23 cellular contexts compared by ENCODE assay signal in the genomic region with DNA sequence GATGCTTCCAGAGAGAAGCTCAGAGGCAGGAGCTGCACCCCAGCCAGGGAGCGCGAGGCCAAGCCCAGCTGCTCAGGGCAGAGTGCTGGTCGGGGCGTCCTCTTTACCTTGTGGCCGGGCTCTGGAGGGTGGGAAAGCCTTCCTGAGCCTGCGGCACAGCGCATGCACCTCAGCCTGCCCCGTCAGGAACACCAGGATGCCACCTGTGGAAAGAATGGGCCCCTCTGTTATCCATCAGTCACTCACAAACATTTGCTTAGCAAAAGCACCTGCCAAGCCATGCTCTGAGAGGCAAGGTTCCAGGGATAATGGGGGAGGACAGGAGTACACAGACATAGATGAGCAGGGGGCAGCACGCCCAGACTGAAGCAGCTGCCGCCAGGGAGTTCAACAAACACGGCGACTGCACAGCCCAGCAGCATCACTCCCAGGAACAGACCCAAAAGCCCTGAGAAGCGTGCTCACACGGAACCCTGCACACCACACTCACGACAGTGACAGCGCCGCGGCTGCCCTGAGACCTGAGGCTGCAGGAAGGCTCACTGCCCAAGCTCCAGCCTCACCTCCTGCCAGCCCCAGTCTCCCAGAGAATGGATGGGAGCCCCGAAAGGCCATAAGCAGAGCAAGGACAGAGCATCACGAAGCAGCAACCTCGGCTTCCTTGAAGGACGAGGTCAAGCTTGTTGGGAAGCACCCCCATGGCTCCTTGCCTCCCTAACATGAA.
"Had no signal": no experiment of that assay in that cellular context is flagged by ENCODE, and none has a peak within 500 bp of the region (broad histone marks: within the 10 kb centered on the region; RNA-seq: fewer than 3 reads in every experiment).

No MANE protein-coding gene starts in this region.

- DNase-seq: activated B cell treated with CpG ODN at 0.5 μM for 24 hours; activated CD4-positive, alpha-beta memory T cell treated with anti-CD3 and anti-CD28 coated beads for 36 hours; activated CD4-positive, alpha-beta T cell treated with anti-CD3 and anti-CD28 coated beads for 36 hours; activated effector memory CD4-positive, alpha-beta T cell treated with Interleukin-2 at 50 U/mL for 16 hours; activated naive CD4-positive, alpha-beta T cell treated with anti-CD3 and anti-CD28 coated beads for 36 hours; activated T-cell treated with anti-CD3 and anti-CD28 coated beads, Interleukin-2, amount 50 U/mL, for 72 hours; cerebellar nuclear complex; cortex of kidney; endodermal cell; heart left ventricle; left cardiac atrium; mesendoderm; mucosa of descending colon; occipital lobe; posterior cingulate gyrus; small intestine; stimulated activated CD4-positive, alpha-beta T cell treated with anti-CD3 and anti-CD28 coated beads, Interleukin-2, amount 100 ng/mL, for 24 hours; stimulated activated naive B cell treated with anti-CD40 and anti-IgM and Interleukin-4, amounts not matched to agents 10 μg/mL and 1 μg/mL and 100 μg/mL, for 72 hours; T1000; trophoblast cell; uterus had no signal

- H3K27ac ChIP-seq: epithelial cell of prostate, heart left ventricle, uterus had no signal

- H3K27me3 ChIP-seq: heart left ventricle, uterus had no signal

- H3K9me3 ChIP-seq: heart left ventricle, mucosa of descending colon, uterus had no signal

- ATAC-seq: activated CD4-positive, alpha-beta T cell treated with anti-CD3 and anti-CD28 coated beads for 36 hours; activated T-cell treated with anti-CD3 and anti-CD28 coated beads, Interleukin-2, amount 50 U/mL, for 72 hours; heart left ventricle; left cardiac atrium; mucosa of descending colon; sciatic nerve; stimulated activated naive B cell treated with anti-CD40 and anti-IgM and Interleukin-4, amounts not matched to agents 10 μg/mL and 1 μg/mL and 100 μg/mL, for 72 hours had no signal

- H3K36me3 ChIP-seq: uterus had no signal

- H3K4me1 ChIP-seq: heart left ventricle, uterus had no signal

- H3K4me3 ChIP-seq: heart left ventricle, mucosa of descending colon, uterus had no signal
